In genomic region chr1:100415217-100415778, GRCh38 we compare ENCODE assay signal across 12 cellular contexts.
DNase-seq lines count a peak whose midpoint lies in the region; ATAC-seq, FAIRE-seq and TF ChIP-seq lines count a peak whose summit lies in the region.
"Had no signal": no experiment of that assay in that cellular context is flagged by ENCODE, and none has a peak within 500 bp of the region (broad histone marks: within the 10 kb centered on the region; RNA-seq: fewer than 3 reads in every experiment).

No MANE protein-coding gene starts in this region.

- peaks cover 7% of the 10 kb centered on the region for H3K9me3 Mint-ChIP-seq in activated CD4-positive, alpha-beta T cell treated with anti-CD3 and anti-CD28 coated beads for 36 hours (ENCODE audit: low read depth)
- H3K9me3 Mint-ChIP-seq: neural progenitor cell; stimulated activated memory B cell treated with anti-CD40 and anti-IgM and Interleukin-4, amounts not matched to agents 10 μg/mL and 1 μg/mL and 100 μg/mL, for 72 hours had no signal

- CTCF ChIA-PET in activated CD4-positive, alpha-beta T cell treated with anti-CD3 and anti-CD28 coated beads for 36 hours (lab: Charles Lee) = interaction anchor here (0.8 to 3.7 kb wide), 9 partner anchors 9 to 59 kb away, joined by 3 to 27 read pairs (median 4); no protein-coding TSS in a partner anchor

- H3K4me1 Mint-ChIP-seq in activated CD4-positive, alpha-beta T cell treated with anti-CD3 and anti-CD28 coated beads for 36 hours = peaks cover 76% of the 10 kb centered on the region
- H3K4me1 Mint-ChIP-seq: neural progenitor cell had no signal

- peak; percentile 10 for FAIRE-seq in RCC 7860 (lab: Jason Lieb, UNC)

- POLR2A ChIA-PET in activated CD4-positive, alpha-beta T cell treated with anti-CD3 and anti-CD28 coated beads for 36 hours (lab: Charles Lee) = interaction anchor here (0.6 to 0.8 kb wide), 3 partner anchors 14 to 29 kb away, joined by 3 to 4 read pairs (median 3); no protein-coding TSS in a partner anchor

- no peak for DNase-seq in activated CD4-positive, alpha-beta T cell treated with anti-CD3 and anti-CD28 coated beads for 36 hours
- DNase-seq in activated CD4-positive, alpha-beta T cell treated with anti-CD3 and anti-CD28 coated beads for 1 hour = no peak
- DNase-seq in RCC 7860 (ENCODE audit: low spot score) (no peak), T1000 (lab: John Stamatoyannopoulos, UW) (no peak), coronary artery (ENCODE audit: low spot score) (no peak), dedifferentiated amniotic fluid mesenchymal stem cell (ENCODE audit: extremely low spot score) (no peak)
- DNase-seq: adrenal gland, right cardiac atrium had no signal

- peak overlapping the region; percentile 85 for H3K27ac Mint-ChIP-seq in activated CD4-positive, alpha-beta T cell treated with anti-CD3 and anti-CD28 coated beads for 36 hours
- H3K27ac Mint-ChIP-seq: neural progenitor cell; stimulated activated memory B cell treated with anti-CD40 and anti-IgM and Interleukin-4, amounts not matched to agents 10 μg/mL and 1 μg/mL and 100 μg/mL, for 72 hours had no signal

- H3K4me3 ChIP-seq in skin epidermis (no peak overlapping the region), coronary artery (no peak overlapping the region)
- H3K4me3 ChIP-seq: adrenal gland, neural progenitor cell had no signal

- ATAC-seq in activated CD4-positive, alpha-beta T cell treated with anti-CD3 and anti-CD28 coated beads for 36 hours = peak; percentile 33
- ATAC-seq in esophagus mucosa = peak; percentile 88
- ATAC-seq: right cardiac atrium; stimulated activated memory B cell treated with anti-CD40 and anti-IgM and Interleukin-4, amounts not matched to agents 10 μg/mL and 1 μg/mL and 100 μg/mL, for 72 hours had no signal

- intact Hi-C loops in activated CD4-positive, alpha-beta T cell treated with anti-CD3 and anti-CD28 coated beads for 36 hours (cut with DNase I, micrococcal nuclease) = no loop called here

- no peak overlapping the region for H3K4me3 Mint-ChIP-seq in activated CD4-positive, alpha-beta T cell treated with anti-CD3 and anti-CD28 coated beads for 36 hours
- H3K4me3 Mint-ChIP-seq: neural progenitor cell; stimulated activated memory B cell treated with anti-CD40 and anti-IgM and Interleukin-4, amounts not matched to agents 10 μg/mL and 1 μg/mL and 100 μg/mL, for 72 hours had no signal

- H3K27ac ChIP-seq in skin epidermis (peak overlapping the region in 13 of 21 experiments; percentile 5 to 70 (median 48)), coronary artery (no peak overlapping the region)
- H3K27ac ChIP-seq: adrenal gland, neural progenitor cell had no signal

- H3K27me3 Mint-ChIP-seq in activated CD4-positive, alpha-beta T cell treated with anti-CD3 and anti-CD28 coated beads for 36 hours = no peaks in the 10 kb centered on the region
- H3K27me3 Mint-ChIP-seq: stimulated activated memory B cell treated with anti-CD40 and anti-IgM and Interleukin-4, amounts not matched to agents 10 μg/mL and 1 μg/mL and 100 μg/mL, for 72 hours had no signal

- peaks cover 29% of the 10 kb centered on the region for H3K36me3 Mint-ChIP-seq in activated CD4-positive, alpha-beta T cell treated with anti-CD3 and anti-CD28 coated beads for 36 hours (ENCODE audit: low read depth)

- TF ChIP-seq CTCF in coronary artery (IDR thresholded peaks at IDR 0.05) = no peak

Comparison
In these comparisons a context has a peak if more than half of its experiments do, and no peak if none do; other contexts are left out.
1. H3K27ac ChIP-seq: peak in skin epidermis (13 of 21); none in coronary artery (0 of 2).